ENCODE assay signal across 26 cellular contexts in genomic region chr19:39169143-39169810, GRCh38. TPM values are rescaled to one million over a fixed set of nuclear protein-coding genes. Genes with fewer than 3 reads are reported as not detected.
DNase-seq lines count a peak whose midpoint lies in the region; ATAC-seq, FAIRE-seq and TF ChIP-seq lines count a peak whose summit lies in the region.
"Had no signal": no experiment of that assay in that cellular context is flagged by ENCODE, and none has a peak within 500 bp of the region (broad histone marks: within the 10 kb centered on the region; RNA-seq: fewer than 3 reads in every experiment).

No MANE protein-coding gene starts in this region.

- H3K4me2 ChIP-seq in H1 (ENCODE audit: insufficient read depth in 1 of 2, low read depth in 2 of 2, low read length in 2 of 2) (no peak overlapping the region), neural progenitor cell (no peak overlapping the region), PC-9 (no peak overlapping the region)
- H3K4me2 ChIP-seq: BLaER1 had no signal

- POLR2A ChIA-PET in HEK293 (lab: Yijun Ruan, JAX) (no interaction called here), H1 (lab: Charles Lee; ENCODE audit: partially characterized antibody) (interaction anchor here (0.6 kb wide), 1 partner anchor 158 kb away, joined by 3 read pairs; no protein-coding TSS in a partner anchor), PC-9 (lab: Charles Lee; ENCODE audit: unreplicated experiment) (no interaction called here)

- H4K8ac ChIP-seq in H1 (ENCODE audit: extremely low read depth, insufficient read depth, low read length), result 0 out of 2 replicates have a peak overlapping the region, but pooled peaks have one; percentile 14

- TF ChIP-seq RAD21 in H1 (IDR thresholded peaks at IDR 0.05 in 1 of 2, conservative IDR thresholded peaks at IDR 0.05 in 1 of 2; ENCODE audit: low read depth in 2 of 2, low read length in 2 of 2), result 0 out of 4 replicates have a peak, but pooled peaks of 1 of the 2 experiments have one; percentile 7

- BruUV-seq in PC-9 (replicated peaks; lab: Mats Ljungman, UMichigan), result no TSS peak

- no peak overlapping the region for H3K14ac ChIP-seq in H1 (ENCODE audit: insufficient read length)

- no peak overlapping the region for H3K4ac ChIP-seq in H1 (replicated peaks; ENCODE audit: insufficient read length, low read depth, low read length)

- H3K9me2 ChIP-seq in PC-9 (ENCODE audit: insufficient read depth), result no peaks in the 10 kb centered on the region

- H2AFZ ChIP-seq in H1 (ENCODE audit: low read length) (no peak overlapping the region), neural progenitor cell (replicated peaks) (no peak overlapping the region), PC-9 (no peak overlapping the region)

- H3K4me1 Mint-ChIP-seq in neural crest cell, result no peaks in the 10 kb centered on the region
- peaks cover 2% of the 10 kb centered on the region for H3K4me1 Mint-ChIP-seq in neural progenitor cell
- H3K4me1 Mint-ChIP-seq: CD4-positive, alpha-beta memory T cell had no signal

- ATAC-seq in mucosa of descending colon, result no peak
- ATAC-seq: HepG2, K562, Right ventricle myocardium inferior had no signal

- no peaks in the 10 kb centered on the region for H3K36me3 Mint-ChIP-seq in neural crest cell (ENCODE audit: low read depth)
- peaks cover 2% of the 10 kb centered on the region for H3K36me3 Mint-ChIP-seq in neural progenitor cell

- DNase-seq in H1 (ENCODE audit: low read depth in 1 of 2, low spot score in 2 of 2) (no peak), neural crest cell (ENCODE audit: low read depth, low spot score) (no peak), neural progenitor cell (ENCODE audit: low spot score) (no peak), mucosa of descending colon (no peak), PC-9 (no peak)
- DNase-seq: CD4-positive, alpha-beta memory T cell; GDM1; MG63; NCI-H1417; NCI-H1694 treated with DMSO at 0.1 percent for 48 hours; NCI-H2081 treated with DMSO at 0.1 percent for 48 hours; NCI-H2171 treated with DMSO at 0.1 percent for 48 hours; NCI-H524 treated with DMSO at 0.1 percent for 48 hours had no signal

- H3F3A ChIP-seq in neural progenitor cell (ENCODE audit: low read depth), result no peaks in the 10 kb centered on the region
- H3F3A ChIP-seq in PC-9 (ENCODE audit: insufficient read depth, low read depth), result peaks cover 21% of the 10 kb centered on the region

- H3K79me1 ChIP-seq in H1 (ENCODE audit: low read depth, low read length), result peaks cover 7% of the 10 kb centered on the region

- no peak for FAIRE-seq in H1 (lab: Jason Lieb, UNC)
- FAIRE-seq: HepG2, K562, RCC 7860 had no signal

- peaks cover 9 to 24% of the 10 kb centered on the region in 2 experiments for H4K20me1 ChIP-seq in H1 (replicated peaks in 1 of 2; ENCODE audit: control insufficient read depth in 1 of 2, insufficient read depth in 2 of 2, low read length in 2 of 2)
- H4K20me1 ChIP-seq in neural progenitor cell (ENCODE audit: low read depth), result peaks cover 37% of the 10 kb centered on the region
- peaks cover 33% of the 10 kb centered on the region; the same call in 1 of the 2 replicates for H4K20me1 ChIP-seq in PC-9 (ENCODE audit: insufficient read depth)

- CTCF ChIA-PET in HEK293 (lab: Yijun Ruan, JAX), result no interaction called here
- CTCF ChIA-PET in H1 (lab: Charles Lee; ENCODE audit: partially characterized antibody), result interaction anchor here (0.9 to 2.8 kb wide), 4 partner anchors 11 to 47 kb away, joined by 3 to 6 read pairs (median 4); no protein-coding TSS in a partner anchor
- CTCF ChIA-PET in PC-9 (lab: Charles Lee), result no interaction called here

- H3K4me3 Mint-ChIP-seq in neural crest cell, result peak overlapping the region; percentile 22
- no peak overlapping the region for H3K4me3 Mint-ChIP-seq in neural progenitor cell
- H3K4me3 Mint-ChIP-seq: CD4-positive, alpha-beta memory T cell had no signal

- H4K91ac ChIP-seq in H1 (replicated peaks; ENCODE audit: insufficient read length, low read length), result no peak overlapping the region

- TF ChIP-seq POLR2A in H1 (IDR thresholded peaks at IDR 0.05; ENCODE audit: control extremely low read depth in 1 of 2, low read depth in 2 of 2, low read length in 2 of 2), result no peak

- no peaks in the 10 kb centered on the region for H3K9me3 Mint-ChIP-seq in neural crest cell
- no peaks in the 10 kb centered on the region for H3K9me3 Mint-ChIP-seq in neural progenitor cell
- H3K9me3 Mint-ChIP-seq: CD4-positive, alpha-beta memory T cell had no signal

- no peak overlapping the region for H4K5ac ChIP-seq in H1 (ENCODE audit: insufficient read length, low read depth, low read length)

- H2BK20ac ChIP-seq in H1 (ENCODE audit: low read length), result no peak overlapping the region

- H3K23me2 ChIP-seq in H1 (ENCODE audit: low read depth, low read length), result no peaks in the 10 kb centered on the region

- TF ChIP-seq EP300 in H1 (IDR thresholded peaks at IDR 0.05; ENCODE audit: borderline replicate concordance in 1 of 2, low read depth in 2 of 2, low read length in 2 of 2), result no peak

- H2BK15ac ChIP-seq in H1 (ENCODE audit: low read length), result no peak overlapping the region

- H3K27me3 Mint-ChIP-seq in neural crest cell (ENCODE audit: low read depth) (no peaks in the 10 kb centered on the region), neural progenitor cell (ENCODE audit: insufficient read depth, low read depth) (no peaks in the 10 kb centered on the region)
- H3K27me3 Mint-ChIP-seq: CD4-positive, alpha-beta memory T cell had no signal

- 94% methylated on average over 16 of the region's 36 CpGs; no CpG with 5 or more reads in 1 of the 2 experiments for WGBS in H1 (ENCODE audit: extremely low coverage in 1 of 2, insufficient coverage in 1 of 2, insufficient read length in 1 of 2, insufficient replicate concordance in 2 of 2, low coverage in 1 of 2, low lambda C conversion rate in 2 of 2, missing lambda C conversion rate in 1 of 2), 2 experiments

- H3K56ac ChIP-seq in H1 (replicated peaks; ENCODE audit: insufficient read length, low read depth, low read length), result no peak overlapping the region

- 0 out of 2 replicates have a peak overlapping the region, but pooled peaks have one; percentile 68 for H2BK12ac ChIP-seq in H1 (ENCODE audit: low read depth, low read length)

- no peak for TF ChIP-seq CTCF in C4-2B (conservative IDR thresholded peaks at IDR 0.05)
- TF ChIP-seq CTCF in HEK293 (tag by site-specific recombination; IDR thresholded peaks at IDR 0.05), result no peak
- TF ChIP-seq CTCF in H1 (IDR thresholded peaks at IDR 0.05; ENCODE audit: control extremely low read depth in 1 of 3, insufficient read depth in 1 of 3, low read depth in 1 of 3, low read length in 3 of 3), result no peak
- no peak for TF ChIP-seq CTCF in neural crest cell (conservative IDR thresholded peaks at IDR 0.05)
- TF ChIP-seq CTCF in neural progenitor cell (IDR thresholded peaks at IDR 0.05), result no peak
- TF ChIP-seq CTCF in mucosa of descending colon (IDR thresholded peaks at IDR 0.05), result no peak
- no peak for TF ChIP-seq CTCF in PC-9 (conservative IDR thresholded peaks at IDR 0.05)

- peak overlapping the region; percentile 96 for H3K27ac ChIP-seq in C4-2B
- H3K27ac ChIP-seq in HEK293 (ENCODE audit: extremely low read depth, low read depth, low read length), result no peak overlapping the region
- no peak overlapping the region; the same call in 1 of the 2 replicates for H3K27ac ChIP-seq in H1 (ENCODE audit: low read depth, low read length)
- H3K27ac ChIP-seq in neural progenitor cell, result no peak overlapping the region
- no peak overlapping the region for H3K27ac ChIP-seq in PC-9
- H3K27ac ChIP-seq: BLaER1, HL-60, SJSA1 had no signal

- H3K9me3 ChIP-seq in HEK293 (ENCODE audit: control insufficient read depth, insufficient read depth, low read depth, low read length), result no peaks in the 10 kb centered on the region
- H3K9me3 ChIP-seq in H1 (ENCODE audit: insufficient read depth in 2 of 2, low read depth in 1 of 2, low read length in 1 of 2), result no peaks in the 10 kb centered on the region
- no peaks in the 10 kb centered on the region for H3K9me3 ChIP-seq in neural progenitor cell (ENCODE audit: low read depth)
- H3K9me3 ChIP-seq in mucosa of descending colon, result no peaks in the 10 kb centered on the region
- H3K9me3 ChIP-seq in PC-9 (ENCODE audit: insufficient read depth, low read depth), result no peaks in the 10 kb centered on the region
- H3K9me3 ChIP-seq: BLaER1, MG63, SJSA1 had no signal

- H3K9ac ChIP-seq in H1 (replicated peaks in 1 of 4; ENCODE audit: extremely low read depth in 1 of 4, low read depth in 3 of 4, low read length in 3 of 4) (no peak overlapping the region), neural progenitor cell (no peak overlapping the region)
- H3K9ac ChIP-seq: BLaER1 had no signal

- H2BK5ac ChIP-seq in H1 (ENCODE audit: low read depth, low read length), result no peak overlapping the region

- H3K4me3 ChIP-seq in HEK293 (ENCODE audit: low read depth, low read length), result no peak overlapping the region
- no peak overlapping the region for H3K4me3 ChIP-seq in H1 (ENCODE audit: extremely low read depth in 1 of 4, insufficient read depth in 2 of 4, low read depth in 3 of 4, low read length in 4 of 4)
- H3K4me3 ChIP-seq in neural progenitor cell, result no peak overlapping the region
- no peak overlapping the region for H3K4me3 ChIP-seq in mucosa of descending colon
- no peak overlapping the region for H3K4me3 ChIP-seq in PC-9
- H3K4me3 ChIP-seq: BLaER1, K562, MG63, SJSA1 had no signal

- no peak overlapping the region for H3K23ac ChIP-seq in H1 (ENCODE audit: insufficient read length)

- intact Hi-C loops in mucosa of descending colon (cut with DNase I, micrococcal nuclease), result no loop called here
- intact Hi-C loops in PC-9 (cut with micrococcal nuclease; ENCODE audit: unreplicated experiment), result no loop called here

- H3K27ac Mint-ChIP-seq in neural crest cell (ENCODE audit: unreplicated experiment), result peak overlapping the region; percentile 84
- no peak overlapping the region for H3K27ac Mint-ChIP-seq in neural progenitor cell

- H3K4me1 ChIP-seq in HEK293 (ENCODE audit: control insufficient read depth, insufficient read depth, low read length) (peaks cover 9% of the 10 kb centered on the region), H1 (replicated peaks in 1 of 4; ENCODE audit: control insufficient read depth in 3 of 4, insufficient read depth in 4 of 4, low read length in 3 of 4) (peaks cover 2 to 32% (median 16%) of the 10 kb centered on the region in 4 experiments), neural progenitor cell (peaks cover 13% of the 10 kb centered on the region), mucosa of descending colon (ENCODE audit: low read depth) (peaks cover 21% of the 10 kb centered on the region), PC-9 (replicated peaks; ENCODE audit: insufficient read depth) (peaks cover 29% of the 10 kb centered on the region)
- H3K4me1 ChIP-seq: SJSA1 had no signal

- H3K18ac ChIP-seq in H1 (ENCODE audit: extremely low read depth, low read length), result no peak overlapping the region

- H3K79me2 ChIP-seq in H1 (ENCODE audit: control insufficient read depth in 1 of 2, insufficient read depth in 2 of 2, low read length in 2 of 2), result peaks cover 0 to 6% of the 10 kb centered on the region in 2 experiments; a peak in 1 of 4 replicates
- H3K79me2 ChIP-seq in neural progenitor cell (ENCODE audit: low read depth), result peaks cover 17% of the 10 kb centered on the region
- H3K79me2 ChIP-seq in PC-9 (ENCODE audit: low read depth), result peaks cover 18% of the 10 kb centered on the region

- H3K36me3 ChIP-seq in HEK293 (ENCODE audit: control insufficient read depth in 2 of 2, insufficient read depth in 1 of 2, low read length in 2 of 2) (peaks cover 11 to 18% of the 10 kb centered on the region in 2 experiments; a peak in 2 of 3 replicates), H1 (ENCODE audit: control insufficient read depth in 2 of 4, insufficient read depth in 4 of 4, low read length in 3 of 4) (peaks cover 0 to 14% (median 3%) of the 10 kb centered on the region in 4 experiments; a peak in 3 of 8 replicates), neural progenitor cell (no peaks in the 10 kb centered on the region), mucosa of descending colon (ENCODE audit: low read depth) (no peaks in the 10 kb centered on the region), PC-9 (ENCODE audit: low read depth) (no peaks in the 10 kb centered on the region)

- no peak overlapping the region for H2AK5ac ChIP-seq in H1 (ENCODE audit: low read depth, low read length)

- H3K27me3 ChIP-seq in H1 (replicated peaks in 1 of 4; ENCODE audit: control insufficient read depth in 3 of 4, extremely low read depth in 1 of 4, insufficient read depth in 3 of 4, low read length in 3 of 4) (no peaks in the 10 kb centered on the region), neural progenitor cell (no peaks in the 10 kb centered on the region), PC-9 (ENCODE audit: insufficient read depth, low read depth) (no peaks in the 10 kb centered on the region)
- H3K27me3 ChIP-seq: BLaER1, MG63, SJSA1 had no signal

- no peak overlapping the region for H2BK120ac ChIP-seq in H1 (replicated peaks; ENCODE audit: low read depth, low read length)

RNA-seq across cellular contexts. Expression of gene NCCRP1, which starts 27.5 kb away (rescaled TPM):
- 2.8 and 3.2 TPM in 2 replicates for total RNA-seq in H1 (2021; fragmentation: NEBNext Ultra II Directional; extraction: Animal tissue kit (Norgen Biotek cat#: 25700))
- polyA plus RNA-seq in H1 (2011; rRNA removed), result 7.9 and 11.2 TPM in 2 replicates
- 3.8 TPM for polyA plus RNA-seq in H1 (2011; cell fraction: cytosol; rRNA removed)
- 3.1 TPM for polyA plus RNA-seq in H1 (2011; cell fraction: nucleus; rRNA removed)
- 1.9 to 4.0 TPM (median 2.6 TPM) in 4 replicates for polyA plus RNA-seq in H1 (2012, experiment 1 of 2)
- polyA plus RNA-seq in H1 (2012, experiment 2 of 2), result 2.5 TPM
- 2.1 TPM for polyA plus RNA-seq in H1 (2013, experiment 1 of 2)
- polyA plus RNA-seq in H1 (2013, experiment 2 of 2), result 2.4 TPM
- polyA minus RNA-seq in H1 (2011; rRNA and poly(A)+ RNA removed), result 1.7 and 3.1 TPM in 2 replicates
- 2.6 TPM for polyA minus RNA-seq in H1 (2011; cell fraction: cytosol; rRNA and poly(A)+ RNA removed)
- polyA minus RNA-seq in H1 (2011; cell fraction: nucleus; rRNA and poly(A)+ RNA removed), result 1.00 TPM
- total RNA-seq in neural crest cell, result not detected in 2 replicates
- total RNA-seq in neural progenitor cell (ENCODE audit: low replicate concordance), result 1.0 and 1.9 TPM in 2 replicates
- total RNA-seq in mucosa of descending colon, result under 1 TPM in 1 of 3 donors, not detected in 2; 0.14 TPM
- 22.7 and 23.2 TPM in 2 replicates for total RNA-seq in PC-9 (2021)
- total RNA-seq: CD4-positive, alpha-beta memory T cell; H4; HepG2; HT-29; K562; LHCN-M2; OCI-LY7; Right ventricle myocardium inferior; SJSA1 had no signal
- polyA plus RNA-seq: CD4-positive, alpha-beta memory T cell; HepG2 had no signal

RNA-seq across cellular contexts. Expression of gene SYCN, which starts 34.8 kb away (rescaled TPM):
- total RNA-seq in H1 (2021; fragmentation: NEBNext Ultra II Directional; extraction: Animal tissue kit (Norgen Biotek cat#: 25700)), result not detected in 2 replicates
- polyA plus RNA-seq in H1 (2011; rRNA removed), result not detected in 2 replicates
- not detected for polyA plus RNA-seq in H1 (2011; cell fraction: cytosol; rRNA removed)
- polyA plus RNA-seq in H1 (2011; cell fraction: nucleus; rRNA removed), result not detected
- not detected in 4 replicates for polyA plus RNA-seq in H1 (2012, experiment 1 of 2)
- polyA plus RNA-seq in H1 (2012, experiment 2 of 2), result not detected
- polyA plus RNA-seq in H1 (2013, experiment 1 of 2), result not detected
- polyA plus RNA-seq in H1 (2013, experiment 2 of 2), result not detected
- polyA minus RNA-seq in H1 (2011; rRNA and poly(A)+ RNA removed), result not detected in 2 replicates
- not detected for polyA minus RNA-seq in H1 (2011; cell fraction: cytosol; rRNA and poly(A)+ RNA removed)
- polyA minus RNA-seq in H1 (2011; cell fraction: nucleus; rRNA and poly(A)+ RNA removed), result not detected
- total RNA-seq in neural crest cell (not detected in 2 replicates), neural progenitor cell (ENCODE audit: low replicate concordance) (not detected in 2 replicates), mucosa of descending colon (not detected), PC-9 (2021) (not detected in 2 replicates)
- total RNA-seq: CD4-positive, alpha-beta memory T cell; H4; HepG2; HT-29; K562; LHCN-M2; OCI-LY7; Right ventricle myocardium inferior; SJSA1 had no signal
- polyA plus RNA-seq: CD4-positive, alpha-beta memory T cell; HepG2; K562 had no signal

RNA-seq across cellular contexts. Expression of gene PAK4, which starts 43.7 kb away (rescaled TPM):
- 64.4 and 67.6 TPM in 2 replicates for total RNA-seq in H1 (2021; fragmentation: NEBNext Ultra II Directional; extraction: Animal tissue kit (Norgen Biotek cat#: 25700))
- polyA plus RNA-seq in H1 (2011; rRNA removed), result 50.7 and 107 TPM in 2 replicates
- polyA plus RNA-seq in H1 (2011; cell fraction: cytosol; rRNA removed), result 55.5 TPM
- 89.7 TPM for polyA plus RNA-seq in H1 (2011; cell fraction: nucleus; rRNA removed)
- 40.5 to 57.3 TPM (median 53.1 TPM) in 4 replicates for polyA plus RNA-seq in H1 (2012, experiment 1 of 2)
- 64.2 TPM for polyA plus RNA-seq in H1 (2012, experiment 2 of 2)
- polyA plus RNA-seq in H1 (2013, experiment 1 of 2), result 47.5 TPM
- 47.5 TPM for polyA plus RNA-seq in H1 (2013, experiment 2 of 2)
- 17.7 and 25.9 TPM in 2 replicates for polyA minus RNA-seq in H1 (2011; rRNA and poly(A)+ RNA removed)
- 39.9 TPM for polyA minus RNA-seq in H1 (2011; cell fraction: cytosol; rRNA and poly(A)+ RNA removed)
- 22.8 TPM for polyA minus RNA-seq in H1 (2011; cell fraction: nucleus; rRNA and poly(A)+ RNA removed)
- 54.4 and 56.8 TPM in 2 replicates for total RNA-seq in neural crest cell
- 9.7 and 34.3 TPM in 2 replicates for total RNA-seq in neural progenitor cell (ENCODE audit: low replicate concordance)
- 100 to 1,000 TPM in 1 of 3 donors, 10 to 100 TPM in 2; 54.4 to 116 (median 76.5) TPM for total RNA-seq in mucosa of descending colon
- total RNA-seq in PC-9 (2021), result 77.8 and 90.2 TPM in 2 replicates
